In the genomic region with DNA sequence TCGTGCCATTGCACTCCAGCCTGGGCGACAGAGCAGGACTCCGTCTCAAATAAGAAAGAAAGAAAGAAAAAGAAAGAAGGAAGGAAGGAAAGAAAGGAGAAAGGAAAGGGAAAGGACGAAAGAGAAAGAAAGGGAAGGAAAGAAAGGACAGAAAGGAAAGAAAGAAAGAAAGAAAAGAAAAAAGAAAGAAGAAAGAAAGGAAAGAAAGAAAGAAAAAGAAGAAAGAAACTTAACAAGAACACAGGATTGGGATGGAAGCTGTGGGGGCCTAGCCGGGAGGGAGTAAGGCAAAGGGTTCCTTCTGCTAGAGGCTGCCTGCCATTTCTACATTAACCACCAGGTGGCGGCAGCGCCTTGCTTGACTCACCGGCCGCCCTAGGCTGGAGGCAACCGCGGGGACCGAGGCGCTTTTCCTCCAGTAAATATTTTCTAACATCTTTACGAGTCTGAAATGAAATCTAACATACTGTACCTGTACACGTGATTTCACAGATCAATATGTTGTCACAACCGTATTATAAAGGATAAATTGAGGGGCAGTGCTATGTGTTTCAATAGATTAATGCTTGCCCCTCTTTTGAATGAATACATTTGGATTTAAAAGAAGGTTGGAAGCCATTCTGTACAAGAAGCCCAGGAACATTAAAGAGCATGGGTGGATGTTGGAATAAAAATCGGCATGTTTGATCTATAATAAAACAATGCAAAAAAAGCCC, we compare ENCODE assay signal across 1 cellular context.
TF ChIP-seq lines count a peak whose summit lies in the region.

No MANE protein-coding gene starts in this region.

TF ChIP-seq in HepG2, 621 proteins besides CTCF, POLR2A, EP300 and RAD21 (continued from another document and continues in another):
- TF ChIP-seq, protein P1, sequence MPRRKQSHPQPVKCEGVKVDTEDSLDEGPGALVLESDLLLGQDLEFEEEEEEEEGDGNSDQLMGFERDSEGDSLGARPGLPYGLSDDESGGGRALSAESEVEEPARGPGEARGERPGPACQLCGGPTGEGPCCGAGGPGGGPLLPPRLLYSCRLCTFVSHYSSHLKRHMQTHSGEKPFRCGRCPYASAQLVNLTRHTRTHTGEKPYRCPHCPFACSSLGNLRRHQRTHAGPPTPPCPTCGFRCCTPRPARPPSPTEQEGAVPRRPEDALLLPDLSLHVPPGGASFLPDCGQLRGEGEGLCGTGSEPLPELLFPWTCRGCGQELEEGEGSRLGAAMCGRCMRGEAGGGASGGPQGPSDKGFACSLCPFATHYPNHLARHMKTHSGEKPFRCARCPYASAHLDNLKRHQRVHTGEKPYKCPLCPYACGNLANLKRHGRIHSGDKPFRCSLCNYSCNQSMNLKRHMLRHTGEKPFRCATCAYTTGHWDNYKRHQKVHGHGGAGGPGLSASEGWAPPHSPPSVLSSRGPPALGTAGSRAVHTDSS (CRISPR knock-in tag; conservative IDR thresholded peaks at IDR 0.05), result no peak
- TF ChIP-seq CHD4 (IDR thresholded peaks at IDR 0.05; ENCODE audit: borderline replicate concordance, low read length) (no peak), ZBTB34 (CRISPR knock-in tag; IDR thresholded peaks at IDR 0.05) (no peak), ZKSCAN8 (CRISPR knock-in tag; IDR thresholded peaks at IDR 0.05; ENCODE audit: borderline replicate concordance) (no peak), ZNF569 (CRISPR knock-in tag; IDR thresholded peaks at IDR 0.05; ENCODE audit: borderline replicate concordance) (no peak), JUN (CRISPR knock-in tag; IDR thresholded peaks at IDR 0.05) (no peak), STAG1 (CRISPR knock-in tag; IDR thresholded peaks at IDR 0.05) (peak; percentile 97), PHF5A (CRISPR knock-in tag; IDR thresholded peaks at IDR 0.05; ENCODE audit: low read depth, unreplicated experiment) (no peak), ZNF577 (CRISPR knock-in tag; IDR thresholded peaks at IDR 0.05; ENCODE audit: borderline replicate concordance, low read depth) (no peak), MYPOP (CRISPR knock-in tag; IDR thresholded peaks at IDR 0.05) (no peak), ZNF367 (CRISPR knock-in tag; IDR thresholded peaks at IDR 0.05; ENCODE audit: borderline replicate concordance) (no peak), FOXP4 (CRISPR knock-in tag; IDR thresholded peaks at IDR 0.05) (0 out of 2 replicates have a peak, but pooled peaks have one; percentile 15), ZNF580 (CRISPR knock-in tag; IDR thresholded peaks at IDR 0.05; ENCODE audit: borderline replicate concordance, low read depth) (no peak), HMGXB4 (CRISPR knock-in tag; IDR thresholded peaks at IDR 0.05; ENCODE audit: borderline replicate concordance in 1 of 2, low read depth in 1 of 2) (peak in 1 of 2 experiments; percentile 95; a peak in 2 of 4 replicates), ETV5 (CRISPR knock-in tag; IDR thresholded peaks at IDR 0.05; ENCODE audit: borderline replicate concordance) (no peak; the same call in 1 of the 2 replicates), ZBTB44 (CRISPR knock-in tag; IDR thresholded peaks at IDR 0.05) (no peak), CEBPZ (IDR thresholded peaks at IDR 0.05; ENCODE audit: low read length) (no peak), ZNF282 (IDR thresholded peaks at IDR 0.05; ENCODE audit: partially characterized antibody) (no peak), ZNF17 (CRISPR knock-in tag; IDR thresholded peaks at IDR 0.05) (no peak), SMAD1 (CRISPR knock-in tag; IDR thresholded peaks at IDR 0.05; ENCODE audit: borderline replicate concordance, low read depth) (no peak), ZNF333 (CRISPR knock-in tag; IDR thresholded peaks at IDR 0.05; ENCODE audit: borderline replicate concordance) (no peak), ZNF124 (CRISPR knock-in tag; IDR thresholded peaks at IDR 0.05) (0 out of 2 replicates have a peak, but pooled peaks have one; percentile 76), LRRFIP1 (CRISPR knock-in tag; conservative IDR thresholded peaks at IDR 0.05) (no peak), ZFP82 (CRISPR knock-in tag; IDR thresholded peaks at IDR 0.05; ENCODE audit: borderline replicate concordance) (no peak), ZNF574 (CRISPR knock-in tag; IDR thresholded peaks at IDR 0.05) (peak; percentile 86), DNMT1 (CRISPR knock-in tag; IDR thresholded peaks at IDR 0.05) (no peak), TP53 (CRISPR knock-in tag; conservative IDR thresholded peaks at IDR 0.05) (no peak)
- TF ChIP-seq, protein P2, sequence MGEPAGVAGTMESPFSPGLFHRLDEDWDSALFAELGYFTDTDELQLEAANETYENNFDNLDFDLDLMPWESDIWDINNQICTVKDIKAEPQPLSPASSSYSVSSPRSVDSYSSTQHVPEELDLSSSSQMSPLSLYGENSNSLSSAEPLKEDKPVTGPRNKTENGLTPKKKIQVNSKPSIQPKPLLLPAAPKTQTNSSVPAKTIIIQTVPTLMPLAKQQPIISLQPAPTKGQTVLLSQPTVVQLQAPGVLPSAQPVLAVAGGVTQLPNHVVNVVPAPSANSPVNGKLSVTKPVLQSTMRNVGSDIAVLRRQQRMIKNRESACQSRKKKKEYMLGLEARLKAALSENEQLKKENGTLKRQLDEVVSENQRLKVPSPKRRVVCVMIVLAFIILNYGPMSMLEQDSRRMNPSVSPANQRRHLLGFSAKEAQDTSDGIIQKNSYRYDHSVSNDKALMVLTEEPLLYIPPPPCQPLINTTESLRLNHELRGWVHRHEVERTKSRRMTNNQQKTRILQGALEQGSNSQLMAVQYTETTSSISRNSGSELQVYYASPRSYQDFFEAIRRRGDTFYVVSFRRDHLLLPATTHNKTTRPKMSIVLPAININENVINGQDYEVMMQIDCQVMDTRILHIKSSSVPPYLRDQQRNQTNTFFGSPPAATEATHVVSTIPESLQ (CRISPR knock-in tag; conservative IDR thresholded peaks at IDR 0.05), result no peak
